In the genomic region with DNA sequence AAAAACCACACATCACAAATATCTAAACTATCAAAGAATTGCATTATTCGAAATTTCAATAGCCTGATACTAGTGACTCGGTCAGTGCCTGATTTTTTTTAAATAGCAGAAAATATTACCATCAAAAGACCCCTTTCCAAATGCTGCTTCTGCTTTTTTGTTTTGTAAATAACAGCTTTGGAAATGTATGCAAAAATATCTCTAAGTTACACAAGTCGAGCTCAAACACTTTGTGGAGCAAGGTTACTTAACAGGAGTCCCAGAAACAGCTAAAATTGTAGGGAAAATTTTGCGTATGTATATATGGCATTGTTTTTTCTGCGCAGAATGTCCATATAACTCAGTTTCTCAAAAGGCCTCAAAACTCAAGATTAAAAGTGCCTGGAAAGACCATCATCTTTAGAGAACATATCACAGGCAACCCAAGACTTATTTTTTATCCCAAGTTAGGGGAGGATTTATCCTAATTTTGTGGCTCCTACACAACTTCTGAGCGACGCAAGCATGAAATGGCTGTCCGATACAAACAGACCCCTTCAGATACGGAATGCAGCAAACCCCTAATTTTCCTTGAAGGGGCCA, we compare ENCODE assay signal across 8 cellular contexts. TPM values are rescaled to one million over a fixed set of nuclear protein-coding genes. Genes with fewer than 3 reads are reported as not detected.
DNase-seq lines count a peak whose midpoint lies in the region; ATAC-seq and TF ChIP-seq lines count a peak whose summit lies in the region.

No MANE protein-coding gene starts in this region.

- peaks cover 7% of the 10 kb centered on the region for H3K36me3 Mint-ChIP-seq in T-cell

- H3K9ac ChIP-seq in GM23248, result peak overlapping the region; percentile 94

- TF ChIP-seq CTCF in foreskin fibroblast (IDR thresholded peaks at IDR 0.05; ENCODE audit: low read depth, low read length), result no peak

- peak overlapping the region; percentile 89 for H3K4me3 ChIP-seq in GM23248
- H3K4me3 ChIP-seq in foreskin fibroblast (ENCODE audit: low read depth in 1 of 2, low read length in 2 of 2), result peak overlapping the region; percentile 76 to 82
- peak overlapping the region; percentile 76 for H3K4me3 ChIP-seq in skeletal muscle cell (ENCODE audit: low read depth, low read length)

- ATAC-seq in T-cell (replicated peaks in 1 of 4), result no peak
- no peak for ATAC-seq in GM19328 (IDR thresholded peaks at IDR 0.05; ENCODE audit: unreplicated experiment)
- ATAC-seq in HG03565 (IDR thresholded peaks at IDR 0.05; ENCODE audit: unreplicated experiment), result no peak

- H3K27ac Mint-ChIP-seq in T-cell, result peak overlapping the region; percentile 27 to 84

- peaks cover 5% of the 10 kb centered on the region; the same call in 1 of the 2 replicates for H3K4me1 ChIP-seq in GM23248 (ENCODE audit: insufficient read depth)

- DNase-seq in GM23248 (peak; percentile 8), T-cell (no peak), foreskin fibroblast (no peak), skeletal muscle cell (ENCODE audit: low read depth) (no peak), GM19238 (ENCODE audit: insufficient read length, low spot score) (no peak), GM19240 (ENCODE audit: insufficient read length, low spot score) (no peak)

- WGBS in GM23248 (ENCODE audit: low coverage in 1 of 2, low lambda C conversion rate in 2 of 2, missing lambda C conversion rate in 2 of 2), 2 experiments, result 5% methylated on average over 9 of the region's 9 CpGs

- peak overlapping the region; percentile 78 to 84 (median 82) for H3K4me3 Mint-ChIP-seq in T-cell

- CTCF ChIA-PET in T-cell (lab: Charles Lee), result interaction anchor here in 1 of 2 donors (0.7 kb wide), 1 partner anchor 96 kb away, joined by 3 read pairs; no protein-coding TSS in a partner anchor

- peak overlapping the region; percentile 91 for H2AFZ ChIP-seq in GM23248

- in situ Hi-C loops in GM23248 (cut with MboI), result no loop called here

- no peaks in the 10 kb centered on the region for H3K9me3 ChIP-seq in GM23248 (ENCODE audit: low read depth)

- peaks cover 41 to 57% (median 53%) of the 10 kb centered on the region in 3 donors for H3K4me1 Mint-ChIP-seq in T-cell

- no peaks in the 10 kb centered on the region for H3K9me3 Mint-ChIP-seq in T-cell

- POLR2A ChIA-PET in T-cell (lab: Charles Lee), result interaction anchor here in 1 of 2 donors (1.0 kb wide), 1 partner anchor 286 kb away, joined by 3 read pairs; no protein-coding TSS in a partner anchor

- H3K27me3 Mint-ChIP-seq in T-cell, result no peaks in the 10 kb centered on the region

- H3K36me3 ChIP-seq in GM23248 (ENCODE audit: low read depth), result no peaks in the 10 kb centered on the region

- peak overlapping the region; percentile 99 for H3K4me2 ChIP-seq in GM23248 (ENCODE audit: unreplicated experiment)

- no peaks in the 10 kb centered on the region for H4K20me1 ChIP-seq in GM23248 (ENCODE audit: insufficient read depth)

- peaks cover 60% of the 10 kb centered on the region for H3K79me2 ChIP-seq in GM23248 (ENCODE audit: insufficient read depth)

- peak overlapping the region; percentile 90 for H3K27ac ChIP-seq in GM23248

- no peaks in the 10 kb centered on the region for H3K27me3 ChIP-seq in GM23248 (replicated peaks; ENCODE audit: insufficient read depth)

- H3K9me2 ChIP-seq in GM23248 (ENCODE audit: insufficient read depth), result no peaks in the 10 kb centered on the region

- H3F3A ChIP-seq in GM23248 (ENCODE audit: insufficient read depth), result peaks cover 14% of the 10 kb centered on the region; the same call in 1 of the 2 replicates

RNA-seq across cellular contexts. Expression of a gene that starts 1.4 kb away (rescaled TPM):
- 13.0 and 19.9 TPM in 2 replicates for total RNA-seq in GM23248 (2014; rRNA removed; shearing (Covaris generic))
- polyA plus RNA-seq in GM23248 (2016; fragmentation: Nextera tagmentation; extraction: Ambion mirVana), result 11.7 and 12.4 TPM in 2 replicates
- 100 to 1,000 TPM in 1 of 5 donors, 10 to 100 TPM in 4; 49.7 to 101 (median 53.5) TPM for total RNA-seq in T-cell
